23 cellular contexts compared by ENCODE assay signal in the genomic region with DNA sequence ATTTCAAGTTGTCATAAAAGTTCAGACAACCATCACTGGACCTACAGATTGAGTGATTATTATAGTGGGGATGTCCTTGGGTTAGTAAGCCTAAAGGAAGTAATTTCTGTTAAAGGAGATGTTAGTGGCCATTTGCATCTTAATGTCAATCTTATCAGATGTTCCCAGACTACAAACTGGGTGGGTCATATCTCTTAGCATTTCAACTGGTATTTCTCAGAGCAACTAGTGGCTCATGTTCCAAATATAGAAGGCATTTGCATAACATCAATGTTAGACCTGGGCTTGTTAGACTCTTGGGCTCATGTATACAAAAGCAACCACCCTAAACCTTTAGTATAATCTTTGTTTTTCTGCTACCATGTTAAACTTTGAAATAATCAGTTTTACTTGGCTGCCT. TPM values are rescaled to one million over a fixed set of nuclear protein-coding genes. Genes with fewer than 3 reads are reported as not detected.
DNase-seq lines count a peak whose midpoint lies in the region; ATAC-seq, FAIRE-seq and TF ChIP-seq lines count a peak whose summit lies in the region.
"Had no signal": no experiment of that assay in that cellular context is flagged by ENCODE, and none has a peak within 500 bp of the region (broad histone marks: within the 10 kb centered on the region; RNA-seq: fewer than 3 reads in every experiment).

No MANE protein-coding gene starts in this region.

- no peak for TF ChIP-seq POLR2A in prostate gland (IDR thresholded peaks at IDR 0.05)

- H3K9ac ChIP-seq in Karpas-422 (ENCODE audit: low read length) (no peak overlapping the region), kidney (ENCODE audit: low read length in 2 of 2) (no peak overlapping the region)

- H3K36me3 Mint-ChIP-seq in glutamatergic neuron (ENCODE audit: unreplicated experiment) (no peaks in the 10 kb centered on the region), progenitor cell of endocrine pancreas (ENCODE audit: insufficient read depth) (peaks cover 32% of the 10 kb centered on the region)

- intact Hi-C loops in prostate gland (cut with DNase I) (no loop called here), kidney (cut with DNase I) (no loop called here)

- H3K27ac Mint-ChIP-seq in glutamatergic neuron (ENCODE audit: unreplicated experiment) (no peak overlapping the region), progenitor cell of endocrine pancreas (no peak overlapping the region)
- H3K27ac Mint-ChIP-seq: activated naive CD8-positive, alpha-beta T cell treated with anti-CD3 and anti-CD28 coated beads, Interleukin-2, amount 10 ng/mL, durations not matched to agents 7 days and 5 days; IgD-negative memory B cell had no signal

- H3K27me3 ChIP-seq in Karpas-422 (ENCODE audit: low read length), result no peaks in the 10 kb centered on the region
- H3K27me3 ChIP-seq in prostate gland (replicated peaks; ENCODE audit: insufficient read depth), result no peaks in the 10 kb centered on the region
- H3K27me3 ChIP-seq: brain microvascular endothelial cell, SJCRH30, testis had no signal

- H3K27ac ChIP-seq in HEK293 (ENCODE audit: extremely low read depth, low read depth, low read length) (no peak overlapping the region), Karpas-422 (ENCODE audit: low read length) (no peak overlapping the region), prostate gland (no peak overlapping the region), kidney (ENCODE audit: low read depth in 2 of 2, low read length in 2 of 2) (no peak overlapping the region)
- H3K27ac ChIP-seq: brain microvascular endothelial cell, coronary artery, SJCRH30, testis had no signal

- no peak overlapping the region for H3K4me3 ChIP-seq in HEK293 (ENCODE audit: low read depth, low read length)
- H3K4me3 ChIP-seq in Karpas-422 (ENCODE audit: low read length), result no peak overlapping the region
- H3K4me3 ChIP-seq in prostate gland, result no peak overlapping the region
- H3K4me3 ChIP-seq in kidney (ENCODE audit: low read length in 2 of 2), result no peak overlapping the region
- H3K4me3 ChIP-seq: coronary artery, SJCRH30, testis had no signal

- no peaks in the 10 kb centered on the region for H3K9me2 ChIP-seq in Karpas-422 (replicated peaks; ENCODE audit: insufficient read depth, low read length)

- no peaks in the 10 kb centered on the region for H3K27me3 Mint-ChIP-seq in glutamatergic neuron (ENCODE audit: unreplicated experiment)
- no peaks in the 10 kb centered on the region for H3K27me3 Mint-ChIP-seq in progenitor cell of endocrine pancreas
- H3K27me3 Mint-ChIP-seq: activated naive CD8-positive, alpha-beta T cell treated with anti-CD3 and anti-CD28 coated beads, Interleukin-2, amount 10 ng/mL, durations not matched to agents 7 days and 5 days; IgD-negative memory B cell had no signal

- H4K20me1 ChIP-seq in Karpas-422 (ENCODE audit: insufficient read depth, low read depth, low read length), result no peaks in the 10 kb centered on the region

- H3K4me2 ChIP-seq in Karpas-422 (ENCODE audit: low read depth, low read length, poor library complexity, severe bottlenecking), result no peak overlapping the region

- CTCF ChIA-PET in HEK293 (lab: Yijun Ruan, JAX), result interaction anchor here (0.6 to 0.7 kb wide), 2 partner anchors 10 to 16 kb away, joined by 4 to 5 read pairs; no protein-coding TSS in a partner anchor

- H3K4me3 Mint-ChIP-seq in glutamatergic neuron (ENCODE audit: unreplicated experiment) (peak overlapping the region; percentile 20), progenitor cell of endocrine pancreas (ENCODE audit: low read depth) (no peak overlapping the region)
- H3K4me3 Mint-ChIP-seq: activated naive CD8-positive, alpha-beta T cell treated with anti-CD3 and anti-CD28 coated beads, Interleukin-2, amount 10 ng/mL, durations not matched to agents 7 days and 5 days; IgD-negative memory B cell had no signal

- TF ChIP-seq CTCF in HEK293 (tag by site-specific recombination; IDR thresholded peaks at IDR 0.05) (no peak), glutamatergic neuron (IDR thresholded peaks at IDR 0.05; ENCODE audit: partially characterized antibody, unreplicated experiment) (no peak), progenitor cell of endocrine pancreas (IDR thresholded peaks at IDR 0.05; ENCODE audit: unreplicated experiment) (no peak), prostate gland (IDR thresholded peaks at IDR 0.05) (no peak), kidney (IDR thresholded peaks at IDR 0.05; ENCODE audit: borderline replicate concordance, extremely low read depth, insufficient read depth) (no peak)

- H3K4me1 ChIP-seq in HEK293 (ENCODE audit: control insufficient read depth, insufficient read depth, low read length), result no peaks in the 10 kb centered on the region
- H3K4me1 ChIP-seq in Karpas-422 (ENCODE audit: low read length), result peaks cover 11% of the 10 kb centered on the region
- no peaks in the 10 kb centered on the region for H3K4me1 ChIP-seq in prostate gland (replicated peaks)
- H3K4me1 ChIP-seq in kidney (ENCODE audit: control insufficient read depth in 1 of 2, insufficient read depth in 1 of 2, low read depth in 1 of 2, low read length in 2 of 2), result no peaks in the 10 kb centered on the region
- H3K4me1 ChIP-seq: SJCRH30 had no signal

- no peak overlapping the region for H2AFZ ChIP-seq in Karpas-422 (ENCODE audit: low read length)

- H3K9me3 ChIP-seq in HEK293 (ENCODE audit: control insufficient read depth, insufficient read depth, low read depth, low read length) (no peaks in the 10 kb centered on the region), Karpas-422 (ENCODE audit: low read length) (no peaks in the 10 kb centered on the region), prostate gland (no peaks in the 10 kb centered on the region), kidney (ENCODE audit: control insufficient read depth in 1 of 2, low read length in 2 of 2) (no peaks in the 10 kb centered on the region)
- H3K9me3 ChIP-seq: SJCRH30, testis had no signal

- H3K36me3 ChIP-seq in HEK293 (ENCODE audit: control insufficient read depth in 2 of 2, insufficient read depth in 1 of 2, low read length in 2 of 2), result peaks cover 48 to 78% of the 10 kb centered on the region in 2 experiments
- H3K36me3 ChIP-seq in Karpas-422 (ENCODE audit: insufficient read depth, low read length), result peaks cover 79% of the 10 kb centered on the region
- peaks cover 0 to 9% of the 10 kb centered on the region in 2 donors for H3K36me3 ChIP-seq in prostate gland
- peaks cover 46 to 67% of the 10 kb centered on the region in 2 donors for H3K36me3 ChIP-seq in kidney (ENCODE audit: control insufficient read depth in 1 of 2, insufficient read depth in 2 of 2, low read length in 2 of 2)

- H3K9me3 Mint-ChIP-seq in glutamatergic neuron (ENCODE audit: unreplicated experiment), result no peaks in the 10 kb centered on the region
- H3K9me3 Mint-ChIP-seq in progenitor cell of endocrine pancreas (ENCODE audit: low read depth), result no peaks in the 10 kb centered on the region
- H3K9me3 Mint-ChIP-seq: activated naive CD8-positive, alpha-beta T cell treated with anti-CD3 and anti-CD28 coated beads, Interleukin-2, amount 10 ng/mL, durations not matched to agents 7 days and 5 days; IgD-negative memory B cell had no signal

- no peak for FAIRE-seq in kidney (lab: Jason Lieb, UNC)
- FAIRE-seq: endometrium had no signal

- H3K79me2 ChIP-seq in Karpas-422 (ENCODE audit: low read length), result peaks cover 24% of the 10 kb centered on the region

- DNase-seq in Karpas-422 (peak; percentile 51), glutamatergic neuron (no peak), progenitor cell of endocrine pancreas (ENCODE audit: low spot score, unreplicated experiment) (no peak), AG08395 (ENCODE audit: low spot score) (no peak), prostate gland (ENCODE audit: low spot score) (no peak), kidney (no peak)
- DNase-seq: activated naive CD8-positive, alpha-beta T cell treated with anti-CD3 and anti-CD28 coated beads, Interleukin-2, amount 10 ng/mL, durations not matched to agents 7 days and 5 days; brain microvascular endothelial cell; EL; kidney glomerular epithelial cell; MV-4-11; NCI-H2029 treated with DMSO at 0.1 percent for 48 hours; NCI-H69; SJCRH30; stimulated activated CD4-positive, alpha-beta T cell treated with anti-CD3 and anti-CD28 coated beads, Interleukin-12 subunit alpha, Interleukin-12 subunit beta, amount 100 ng/mL, for 4 hours; T-helper 2 cell; testis had no signal

- H3K4me1 Mint-ChIP-seq in glutamatergic neuron (ENCODE audit: low read depth, unreplicated experiment) (peaks cover 11% of the 10 kb centered on the region), progenitor cell of endocrine pancreas (ENCODE audit: low read depth) (peaks cover 3% of the 10 kb centered on the region)

- POLR2A ChIA-PET in HEK293 (lab: Yijun Ruan, JAX), result no interaction called here

- peak; percentile 84 for ATAC-seq in GM18867 (IDR thresholded peaks at IDR 0.05; ENCODE audit: unreplicated experiment)
- ATAC-seq: HCT116 had no signal

TF ChIP-seq in HEK293, 187 proteins besides CTCF, POLR2A, EP300 and RAD21:
- 0 out of 2 replicates have a peak, but pooled peaks have one; percentile 13 for TF ChIP-seq SCRT2 (tag by site-specific recombination; IDR thresholded peaks at IDR 0.05)
- TF ChIP-seq ZBTB48 (tag by site-specific recombination; IDR thresholded peaks at IDR 0.05), result no peak

RNA-seq across cellular contexts. Expression of gene PLEKHA3, which starts 17.9 kb away (rescaled TPM):
- total RNA-seq in Karpas-422 (2014; rRNA removed; shearing (Covaris generic); ENCODE audit: low replicate concordance), result 8.4 and 11.0 TPM in 2 replicates
- total RNA-seq in glutamatergic neuron (ENCODE audit: unreplicated experiment), result 26.3 TPM
- 28.2 and 31.0 TPM in 2 replicates for total RNA-seq in progenitor cell of endocrine pancreas
- total RNA-seq in prostate gland, result 10 to 100 TPM in 1 of 2 donors, 1 to 10 TPM in 1; 8.2 to 15.7 TPM
- total RNA-seq in kidney, result 34.2 TPM
- polyA plus RNA-seq in kidney (ENCODE audit: insufficient read depth, low read depth, low replicate concordance), result 9.4 TPM

RNA-seq across cellular contexts. Expression of gene FKBP7, which starts 19.7 kb away (rescaled TPM):
- 6.2 and 23.1 TPM in 2 replicates for total RNA-seq in Karpas-422 (2014; rRNA removed; shearing (Covaris generic); ENCODE audit: low replicate concordance)
- total RNA-seq in glutamatergic neuron (ENCODE audit: unreplicated experiment), result 21.2 TPM
- total RNA-seq in progenitor cell of endocrine pancreas, result 14.0 and 15.8 TPM in 2 replicates
- 10 to 100 TPM in 1 of 2 donors, 1 to 10 TPM in 1; 6.0 to 12.5 TPM for total RNA-seq in prostate gland
- total RNA-seq in kidney, result 8.2 TPM
- polyA plus RNA-seq in kidney (ENCODE audit: insufficient read depth, low read depth, low replicate concordance), result 10.8 TPM

RNA-seq across cellular contexts. Expression of gene PJVK, which starts 47.0 kb away (rescaled TPM):
- 4.7 and 8.9 TPM in 2 replicates for total RNA-seq in Karpas-422 (2014; rRNA removed; shearing (Covaris generic); ENCODE audit: low replicate concordance)
- total RNA-seq in glutamatergic neuron (ENCODE audit: unreplicated experiment) (2.0 TPM), progenitor cell of endocrine pancreas (7.7 and 9.2 TPM in 2 replicates), prostate gland (1 to 10 TPM in 1 of 2 donors, under 1 TPM in 1; 0.91 to 4.7 TPM), kidney (4.3 TPM)
- 6.2 TPM for polyA plus RNA-seq in kidney (ENCODE audit: insufficient read depth, low read depth, low replicate concordance)

RNA-seq across cellular contexts. Expression of gene PRKRA, which starts 47.2 kb away (rescaled TPM):
- 90.5 and 117 TPM in 2 replicates for total RNA-seq in Karpas-422 (2014; rRNA removed; shearing (Covaris generic); ENCODE audit: low replicate concordance)
- total RNA-seq in glutamatergic neuron (ENCODE audit: unreplicated experiment) (86.6 TPM), progenitor cell of endocrine pancreas (92.1 and 97.6 TPM in 2 replicates), prostate gland (10 to 100 TPM; 59.8 to 67.7 TPM), kidney (43.0 TPM)
- polyA plus RNA-seq in kidney (ENCODE audit: insufficient read depth, low read depth, low replicate concordance), result 42.6 TPM
